In genomic region chr2:19711470-19712372, GRCh38 we compare ENCODE assay signal across 9 cellular contexts.
DNase-seq lines count a peak whose midpoint lies in the region; ATAC-seq and TF ChIP-seq lines count a peak whose summit lies in the region.
"Had no signal": no experiment of that assay in that cellular context is flagged by ENCODE, and none has a peak within 500 bp of the region (broad histone marks: within the 10 kb centered on the region; RNA-seq: fewer than 3 reads in every experiment).

No MANE protein-coding gene starts in this region.

- 67% methylated on average over 5 of the region's 5 CpGs for WGBS in smooth muscle cell (ENCODE audit: low lambda C conversion rate)

- H2AFZ ChIP-seq in smooth muscle cell (ENCODE audit: low read depth), result no peak overlapping the region

- H4K20me1 ChIP-seq in smooth muscle cell (ENCODE audit: low read depth), result no peaks in the 10 kb centered on the region

- ATAC-seq in GM18520 (IDR thresholded peaks at IDR 0.05; ENCODE audit: unreplicated experiment), result no peak
- ATAC-seq in HG02852 (IDR thresholded peaks at IDR 0.05; ENCODE audit: unreplicated experiment), result no peak

- H3K36me3 Mint-ChIP-seq in activated CD4-positive, alpha-beta T cell treated with anti-CD3 and anti-CD28 coated beads, Interleukin-2, amount 10 ng/mL, durations not matched to agents 24 days and 14 days (ENCODE audit: low read depth), result no peaks in the 10 kb centered on the region
- H3K36me3 Mint-ChIP-seq in activated T-helper 2 cell treated with anti-CD3 and anti-CD28 coated beads, Interferon-gamma antibody, Interleukin-2, Interleukin-4, amounts not matched to agents 10 μg/mL and 5 μg/mL and 100 μg/mL, durations not matched to agents 14 hours and 24 hours and 36 hours (ENCODE audit: low read depth), result no peaks in the 10 kb centered on the region

- no peaks in the 10 kb centered on the region for H3K9me3 ChIP-seq in smooth muscle cell (replicated peaks; ENCODE audit: low read depth)
- H3K9me3 ChIP-seq: Caco-2 had no signal

- no peaks in the 10 kb centered on the region for H3F3A ChIP-seq in smooth muscle cell (ENCODE audit: low read depth)

- H3K79me2 ChIP-seq in smooth muscle cell (ENCODE audit: low read depth), result no peaks in the 10 kb centered on the region

- intact Hi-C loops in activated CD4-positive, alpha-beta T cell treated with anti-CD3 and anti-CD28 coated beads, Interleukin-2, amount 10 ng/mL, durations not matched to agents 24 days and 14 days (cut with micrococcal nuclease), result no loop called here
- intact Hi-C loops in activated T-helper 2 cell treated with anti-CD3 and anti-CD28 coated beads, Interferon-gamma antibody, Interleukin-2, Interleukin-4, amounts not matched to agents 10 μg/mL and 5 μg/mL and 100 μg/mL, durations not matched to agents 14 hours and 24 hours and 36 hours (cut with micrococcal nuclease), result no loop called here

- H3K27me3 ChIP-seq in smooth muscle cell (ENCODE audit: low read depth), result peaks cover 10% of the 10 kb centered on the region

- H3K4me1 Mint-ChIP-seq in activated CD4-positive, alpha-beta T cell treated with anti-CD3 and anti-CD28 coated beads, Interleukin-2, amount 10 ng/mL, durations not matched to agents 24 days and 14 days, result no peaks in the 10 kb centered on the region
- peaks cover 3% of the 10 kb centered on the region for H3K4me1 Mint-ChIP-seq in activated T-helper 2 cell treated with anti-CD3 and anti-CD28 coated beads, Interferon-gamma antibody, Interleukin-2, Interleukin-4, amounts not matched to agents 10 μg/mL and 5 μg/mL and 100 μg/mL, durations not matched to agents 14 hours and 24 hours and 36 hours (ENCODE audit: low read depth)

- TF ChIP-seq CTCF in RWPE1 (conservative IDR thresholded peaks at IDR 0.05; ENCODE audit: low read depth), result no peak
- no peak for TF ChIP-seq CTCF in smooth muscle cell (IDR thresholded peaks at IDR 0.05; ENCODE audit: borderline replicate concordance, insufficient read depth, poor library complexity, severe bottlenecking)

- no peaks in the 10 kb centered on the region for H3K9me3 Mint-ChIP-seq in activated CD4-positive, alpha-beta T cell treated with anti-CD3 and anti-CD28 coated beads, Interleukin-2, amount 10 ng/mL, durations not matched to agents 24 days and 14 days
- no peaks in the 10 kb centered on the region for H3K9me3 Mint-ChIP-seq in activated T-helper 2 cell treated with anti-CD3 and anti-CD28 coated beads, Interferon-gamma antibody, Interleukin-2, Interleukin-4, amounts not matched to agents 10 μg/mL and 5 μg/mL and 100 μg/mL, durations not matched to agents 14 hours and 24 hours and 36 hours

- H3K4me2 ChIP-seq in smooth muscle cell, result no peak overlapping the region

- H3K36me3 ChIP-seq in smooth muscle cell (ENCODE audit: low read depth), result no peaks in the 10 kb centered on the region

- H3K4me1 ChIP-seq in smooth muscle cell (ENCODE audit: low read depth), result peaks cover 7% of the 10 kb centered on the region
- H3K4me1 ChIP-seq: Caco-2 had no signal

- CTCF ChIA-PET in RWPE1 (lab: Yijun Ruan, JAX), result no interaction called here

- POLR2A ChIA-PET in RWPE1 (lab: Yijun Ruan, JAX; ENCODE audit: low non-redundant PET), result no interaction called here

- H3K27ac ChIP-seq in RWPE1 (peak overlapping the region; percentile 68), smooth muscle cell (ENCODE audit: low read depth) (peak overlapping the region; percentile 38)

- no peak overlapping the region for H3K4me3 Mint-ChIP-seq in activated CD4-positive, alpha-beta T cell treated with anti-CD3 and anti-CD28 coated beads, Interleukin-2, amount 10 ng/mL, durations not matched to agents 24 days and 14 days
- H3K4me3 Mint-ChIP-seq in activated T-helper 2 cell treated with anti-CD3 and anti-CD28 coated beads, Interferon-gamma antibody, Interleukin-2, Interleukin-4, amounts not matched to agents 10 μg/mL and 5 μg/mL and 100 μg/mL, durations not matched to agents 14 hours and 24 hours and 36 hours (ENCODE audit: low read depth), result no peak overlapping the region

- H3K4me3 ChIP-seq in smooth muscle cell, result no peak overlapping the region

- peak; percentile 60 for DNase-seq in activated CD4-positive, alpha-beta T cell treated with anti-CD3 and anti-CD28 coated beads, Interleukin-2, amount 10 ng/mL, durations not matched to agents 24 days and 14 days
- no peak for DNase-seq in activated CD4-positive, alpha-beta T cell treated with anti-CD3 and anti-CD28 coated beads for 1 hour
- DNase-seq in RWPE1 (ENCODE audit: low spot score) (peak; percentile 88), globus pallidus (ENCODE audit: low spot score) (peak; percentile 38), smooth muscle cell (lab: John Stamatoyannopoulos, UW; ENCODE audit: unreplicated experiment) (no peak)
- DNase-seq in activated T-helper 2 cell treated with anti-CD3 and anti-CD28 coated beads, Interferon-gamma antibody, Interleukin-2, Interleukin-4, amounts not matched to agents 10 μg/mL and 5 μg/mL and 100 μg/mL, durations not matched to agents 14 hours and 24 hours and 36 hours (ENCODE audit: low spot score), result no peak

- no peak overlapping the region for H3K9ac ChIP-seq in smooth muscle cell (ENCODE audit: low read depth)

- no peak overlapping the region for H3K27ac Mint-ChIP-seq in activated CD4-positive, alpha-beta T cell treated with anti-CD3 and anti-CD28 coated beads, Interleukin-2, amount 10 ng/mL, durations not matched to agents 24 days and 14 days
- no peak overlapping the region for H3K27ac Mint-ChIP-seq in activated T-helper 2 cell treated with anti-CD3 and anti-CD28 coated beads, Interferon-gamma antibody, Interleukin-2, Interleukin-4, amounts not matched to agents 10 μg/mL and 5 μg/mL and 100 μg/mL, durations not matched to agents 14 hours and 24 hours and 36 hours

- no peaks in the 10 kb centered on the region for H3K27me3 Mint-ChIP-seq in activated CD4-positive, alpha-beta T cell treated with anti-CD3 and anti-CD28 coated beads, Interleukin-2, amount 10 ng/mL, durations not matched to agents 24 days and 14 days
- H3K27me3 Mint-ChIP-seq in activated T-helper 2 cell treated with anti-CD3 and anti-CD28 coated beads, Interferon-gamma antibody, Interleukin-2, Interleukin-4, amounts not matched to agents 10 μg/mL and 5 μg/mL and 100 μg/mL, durations not matched to agents 14 hours and 24 hours and 36 hours (ENCODE audit: low read depth), result peaks cover 4% of the 10 kb centered on the region

Comparison
In these comparisons a context has a peak if more than half of its experiments do, and no peak if none do; other contexts are left out.
1. DNase-seq: peak in activated CD4-positive, alpha-beta T cell treated with anti-CD3 and anti-CD28 coated beads, Interleukin-2, amount 10 ng/mL, durations not matched to agents 24 days and 14 days (single experiment), RWPE1 (single experiment) and globus pallidus (single experiment); none in activated CD4-positive, alpha-beta T cell treated with anti-CD3 and anti-CD28 coated beads for 1 hour (single experiment), smooth muscle cell (single experiment) and activated T-helper 2 cell treated with anti-CD3 and anti-CD28 coated beads, Interferon-gamma antibody, Interleukin-2, Interleukin-4, amounts not matched to agents 10 μg/mL and 5 μg/mL and 100 μg/mL, durations not matched to agents 14 hours and 24 hours and 36 hours (single experiment).